ENCODE assay signal across 10 cellular contexts in the genomic region with DNA sequence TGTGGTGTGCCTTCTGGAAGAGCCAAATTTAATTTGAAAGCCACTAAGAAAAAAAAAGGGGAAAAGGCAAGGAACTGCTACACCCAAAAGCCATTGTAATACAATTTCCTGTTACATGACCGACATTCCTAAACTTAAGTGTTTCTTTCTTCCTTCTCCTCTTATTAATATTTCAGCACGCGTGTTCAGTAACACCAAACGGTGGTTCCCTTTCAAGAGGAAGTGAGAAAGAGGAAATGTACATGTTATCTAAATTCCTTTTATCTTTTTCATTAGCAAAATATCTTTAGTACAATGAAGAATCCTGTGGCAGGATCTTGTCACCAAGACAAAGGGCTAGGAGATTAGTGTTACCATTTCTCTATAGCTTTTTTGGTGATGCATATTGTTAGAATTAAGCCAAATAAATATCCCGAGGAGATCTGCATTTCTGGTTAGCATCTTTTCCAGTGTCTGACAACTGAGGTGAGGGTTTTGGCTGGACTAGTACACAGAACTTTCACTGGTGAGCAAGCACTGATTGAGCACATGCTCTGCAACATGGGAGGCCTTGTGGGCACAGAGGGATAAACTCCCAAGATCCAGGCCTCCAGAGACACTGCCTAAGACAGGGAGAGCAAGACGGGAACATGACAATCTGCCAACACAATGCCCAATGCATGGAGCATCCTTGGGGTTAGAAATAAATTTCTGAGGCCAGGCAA. TPM values are rescaled to one million over a fixed set of nuclear protein-coding genes. Genes with fewer than 3 reads are reported as not detected.
DNase-seq lines count a peak whose midpoint lies in the region; ATAC-seq, FAIRE-seq and TF ChIP-seq lines count a peak whose summit lies in the region.
"Had no signal": no experiment of that assay in that cellular context is flagged by ENCODE, and none has a peak within 500 bp of the region (broad histone marks: within the 10 kb centered on the region; RNA-seq: fewer than 3 reads in every experiment).

No MANE protein-coding gene starts in this region.

- no peak for TF ChIP-seq POLR2A in breast epithelium (IDR thresholded peaks at IDR 0.05)

- H3K27ac ChIP-seq in breast epithelium (no peak overlapping the region), SJSA1 (peak overlapping the region; percentile 17; the same call in 1 of the 2 replicates)

- peak; percentile 34 to 48 for ATAC-seq in stimulated activated naive B cell treated with anti-CD40 and anti-IgM and Interleukin-4, amounts not matched to agents 10 μg/mL and 1 μg/mL and 100 μg/mL, for 72 hours (replicated peaks)
- no peak for ATAC-seq in HG03045 (IDR thresholded peaks at IDR 0.05; ENCODE audit: unreplicated experiment)

- no peaks in the 10 kb centered on the region for H3K27me3 Mint-ChIP-seq in MCF 10A (ENCODE audit: insufficient read depth, unreplicated experiment)
- H3K27me3 Mint-ChIP-seq in endothelial cell (ENCODE audit: unreplicated experiment), result peaks cover 5% of the 10 kb centered on the region
- no peaks in the 10 kb centered on the region for H3K27me3 Mint-ChIP-seq in stimulated activated naive B cell treated with anti-CD40 and anti-IgM and Interleukin-4, amounts not matched to agents 10 μg/mL and 1 μg/mL and 100 μg/mL, for 72 hours

- H3K9me3 ChIP-seq in breast epithelium, result no peaks in the 10 kb centered on the region
- H3K9me3 ChIP-seq in SJSA1 (replicated peaks), result no peaks in the 10 kb centered on the region

- peaks cover 47% of the 10 kb centered on the region for H3K36me3 Mint-ChIP-seq in MCF 10A (ENCODE audit: insufficient read depth, unreplicated experiment)
- H3K36me3 Mint-ChIP-seq in endothelial cell (ENCODE audit: low read depth, unreplicated experiment), result peaks cover 12% of the 10 kb centered on the region
- peaks cover 0 to 4% of the 10 kb centered on the region in 2 donors for H3K36me3 Mint-ChIP-seq in stimulated activated naive B cell treated with anti-CD40 and anti-IgM and Interleukin-4, amounts not matched to agents 10 μg/mL and 1 μg/mL and 100 μg/mL, for 72 hours

- POLR2A ChIA-PET in MCF 10A (lab: Yijun Ruan, JAX), result interaction anchor here (1.2 kb wide), 1 partner anchor 21 kb away, joined by 3 read pairs; no protein-coding TSS in a partner anchor

- H3K27me3 ChIP-seq in breast epithelium (no peaks in the 10 kb centered on the region), SJSA1 (replicated peaks) (no peaks in the 10 kb centered on the region)

- intact Hi-C loops in MCF 10A (cut with micrococcal nuclease), result no loop called here
- intact Hi-C loops in breast epithelium (cut with DNase I; ENCODE audit: low total_unique reads), result no loop called here

- DNase-seq in MCF 10A (ENCODE audit: unreplicated experiment), result no peak
- DNase-seq in breast epithelium (ENCODE audit: low spot score in 2 of 2), result no peak
- DNase-seq in SJSA1 (ENCODE audit: low read depth in 1 of 2, low spot score in 2 of 2), result peak in 1 of 2 experiments; percentile 41
- no peak for DNase-seq in endothelial cell (ENCODE audit: low spot score)
- DNase-seq in stimulated activated naive B cell treated with anti-CD40 and anti-IgM and Interleukin-4, amounts not matched to agents 10 μg/mL and 1 μg/mL and 100 μg/mL, for 72 hours, result no peak
- DNase-seq in frontal cortex (ENCODE audit: low spot score in 2 of 2), result no peak
- DNase-seq in UCSD-AML1 (lab: John Stamatoyannopoulos, UW; ENCODE audit: unreplicated experiment), result no peak
- DNase-seq: mesenchymal stem cell, NCI-H226 had no signal

- H3K4me3 Mint-ChIP-seq in MCF 10A (ENCODE audit: unreplicated experiment), result no peak overlapping the region
- H3K4me3 Mint-ChIP-seq in endothelial cell (ENCODE audit: unreplicated experiment), result peak overlapping the region; percentile 67
- no peak overlapping the region for H3K4me3 Mint-ChIP-seq in stimulated activated naive B cell treated with anti-CD40 and anti-IgM and Interleukin-4, amounts not matched to agents 10 μg/mL and 1 μg/mL and 100 μg/mL, for 72 hours

- FAIRE-seq in frontal cortex (lab: Jason Lieb, UNC), result no peak

- no peaks in the 10 kb centered on the region for H3K36me3 ChIP-seq in breast epithelium
- peaks cover 28% of the 10 kb centered on the region for H3K36me3 ChIP-seq in SJSA1

- CTCF ChIA-PET in MCF 10A (lab: Yijun Ruan, JAX), result interaction anchor here (0.5 kb wide), 1 partner anchor 229 kb away, joined by 3 read pairs; no protein-coding TSS in a partner anchor

- peaks cover 39% of the 10 kb centered on the region for H3K4me1 Mint-ChIP-seq in MCF 10A (ENCODE audit: insufficient read depth, unreplicated experiment)
- peaks cover 53% of the 10 kb centered on the region for H3K4me1 Mint-ChIP-seq in endothelial cell (ENCODE audit: unreplicated experiment)
- peaks cover 30 to 57% of the 10 kb centered on the region in 2 donors for H3K4me1 Mint-ChIP-seq in stimulated activated naive B cell treated with anti-CD40 and anti-IgM and Interleukin-4, amounts not matched to agents 10 μg/mL and 1 μg/mL and 100 μg/mL, for 72 hours

- H3K4me1 ChIP-seq in breast epithelium (peaks cover 3 to 6% of the 10 kb centered on the region in 2 donors), SJSA1 (replicated peaks) (peaks cover 23% of the 10 kb centered on the region)

- TF ChIP-seq CTCF in MCF 10A (IDR thresholded peaks at IDR 0.05; ENCODE audit: unreplicated experiment) (no peak), breast epithelium (IDR thresholded peaks at IDR 0.05) (no peak), endothelial cell (IDR thresholded peaks at IDR 0.05; ENCODE audit: unreplicated experiment) (no peak)

- H3K4me3 ChIP-seq in breast epithelium, result no peak overlapping the region
- no peak overlapping the region for H3K4me3 ChIP-seq in SJSA1

- peak overlapping the region; percentile 43 for H3K27ac Mint-ChIP-seq in MCF 10A (ENCODE audit: low read depth, unreplicated experiment)
- H3K27ac Mint-ChIP-seq in endothelial cell (ENCODE audit: unreplicated experiment), result peak overlapping the region; percentile 95
- no peak overlapping the region for H3K27ac Mint-ChIP-seq in stimulated activated naive B cell treated with anti-CD40 and anti-IgM and Interleukin-4, amounts not matched to agents 10 μg/mL and 1 μg/mL and 100 μg/mL, for 72 hours

- BruUV-seq in MCF 10A (replicated peaks; lab: Mats Ljungman, UMichigan), result no TSS peak

- H3K9me3 Mint-ChIP-seq in MCF 10A (ENCODE audit: unreplicated experiment) (no peaks in the 10 kb centered on the region), endothelial cell (ENCODE audit: unreplicated experiment) (no peaks in the 10 kb centered on the region)
- H3K9me3 Mint-ChIP-seq in stimulated activated naive B cell treated with anti-CD40 and anti-IgM and Interleukin-4, amounts not matched to agents 10 μg/mL and 1 μg/mL and 100 μg/mL, for 72 hours, result no peaks in the 10 kb centered on the region

RNA-seq across cellular contexts. Expression of gene LATS2, which starts 22.1 kb away (rescaled TPM):
- total RNA-seq in MCF 10A (2022) (28.7 and 32.3 TPM in 2 replicates), breast epithelium (10 to 100 TPM; 15.1 to 35.2 (median 21.6) TPM), endothelial cell (ENCODE audit: unreplicated experiment) (29.8 TPM), frontal cortex (1.2 TPM)
- total RNA-seq in SJSA1 (2014; rRNA removed; shearing (Covaris generic)), result 9.9 and 14.4 TPM in 2 replicates
